9 cellular contexts compared by ENCODE assay signal in the genomic region with DNA sequence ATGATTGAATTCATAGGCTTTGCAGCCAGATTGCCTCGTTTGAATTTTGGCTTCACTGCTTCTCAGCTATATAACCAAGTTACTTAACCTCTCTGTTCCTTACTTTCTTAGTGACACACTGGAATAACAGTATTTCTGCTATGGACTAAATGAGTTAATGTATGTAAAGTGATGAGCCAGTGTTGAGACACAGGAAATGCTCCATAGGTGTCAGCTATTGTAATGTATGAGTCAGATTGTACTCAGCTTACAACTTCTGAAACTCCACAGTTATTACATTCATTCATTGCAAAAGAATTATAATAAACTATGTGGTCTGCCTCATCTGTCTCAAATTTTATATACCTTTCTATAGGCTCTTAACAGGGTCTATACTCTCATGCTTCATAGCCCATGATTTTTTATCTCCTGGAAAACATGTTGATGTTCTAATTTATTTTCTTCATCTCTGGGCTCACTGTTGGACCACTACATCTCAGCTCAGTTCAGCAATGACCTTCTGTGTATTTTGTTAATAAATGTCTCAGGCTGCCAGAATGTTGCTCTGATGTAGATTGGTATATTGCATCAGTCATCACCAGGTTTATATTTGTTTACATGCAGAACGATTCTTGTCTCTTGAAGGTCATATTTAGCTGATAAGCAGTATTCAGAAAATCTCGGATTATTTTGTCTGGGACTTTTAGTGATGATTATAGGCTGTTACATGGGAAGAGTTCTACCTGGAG.
A peak's percentile ranks its signal among the peaks of the same experiment; 100 is the strongest.
DNase-seq lines count a peak whose midpoint lies in the region; ATAC-seq, FAIRE-seq and TF ChIP-seq lines count a peak whose summit lies in the region.
"Had no signal": no experiment of that assay in that cellular context is flagged by ENCODE, and none has a peak within 500 bp of the region (broad histone marks: within the 10 kb centered on the region; RNA-seq: fewer than 3 reads in every experiment).

No MANE protein-coding gene starts in this region.

- CTCF ChIA-PET in A673 (lab: Charles Lee) = interaction anchor here (0.5 kb wide), 1 partner anchor 76 kb away, joined by 3 read pairs; a partner anchor contains a TSS

- H3K36me3 ChIP-seq in A673 (ENCODE audit: insufficient read depth, low read length, poor library complexity, severe bottlenecking) (no peaks in the 10 kb centered on the region), bronchial epithelial cell (ENCODE audit: control insufficient read depth, insufficient read depth, low read length) (no peaks in the 10 kb centered on the region), left ventricle myocardium inferior (peaks cover 4% of the 10 kb centered on the region)

- H3K27me3 ChIP-seq in A673 (replicated peaks; ENCODE audit: insufficient read depth, low read depth, low read length, poor library complexity) = no peaks in the 10 kb centered on the region
- H3K27me3 ChIP-seq in bronchial epithelial cell (ENCODE audit: control insufficient read depth, insufficient read depth, low read length) = no peaks in the 10 kb centered on the region
- no peaks in the 10 kb centered on the region for H3K27me3 ChIP-seq in left ventricle myocardium inferior (ENCODE audit: low read depth)

- ATAC-seq in GM19035 (IDR thresholded peaks at IDR 0.05; ENCODE audit: unreplicated experiment) (peak; percentile 57), HG03565 (IDR thresholded peaks at IDR 0.05; ENCODE audit: unreplicated experiment) (peak; percentile 68)

- no TSS peak for BruUV-seq in A673 (replicated peaks; lab: Mats Ljungman, UMichigan)

- POLR2A ChIA-PET in A673 (lab: Charles Lee; ENCODE audit: low non-redundant PET) = interaction anchor here (0.6 kb wide), 1 partner anchor 249 kb away, joined by 10 read pairs; no protein-coding TSS in a partner anchor

- H3K4me3 ChIP-seq in A673 (ENCODE audit: low read depth, low read length, poor library complexity, severe bottlenecking) (no peak overlapping the region), bronchial epithelial cell (ENCODE audit: low read depth, low read length) (no peak overlapping the region), left ventricle myocardium inferior (no peak overlapping the region)
- H3K4me3 ChIP-seq: lung had no signal

- no peak for FAIRE-seq in bronchial epithelial cell (lab: Jason Lieb, UNC)

- intact Hi-C loops in A673 (cut with micrococcal nuclease; ENCODE audit: unreplicated experiment) (no loop called here), left ventricle myocardium inferior (cut with micrococcal nuclease) (no loop called here)

- H3K27ac ChIP-seq in A673 (ENCODE audit: low read depth, low read length, poor library complexity, severe bottlenecking) = peak overlapping the region; percentile 43
- H3K27ac ChIP-seq in left ventricle myocardium inferior (replicated peaks) = no peak overlapping the region

- DNase-seq in A673 (ENCODE audit: low spot score) = peak; percentile 91
- peak; percentile 100 for DNase-seq in bronchial epithelial cell (ENCODE audit: low read depth)
- no peak for DNase-seq in iPS-NIHi11 (ENCODE audit: low spot score)
- no peak for DNase-seq in NCI-H446 treated with DMSO at 0.1 percent for 48 hours (lab: John Stamatoyannopoulos, UW)
- DNase-seq in left ventricle myocardium inferior = no peak
- no peak for DNase-seq in cortex of kidney (lab: John Stamatoyannopoulos, UW)

- TF ChIP-seq CTCF in A673 (conservative IDR thresholded peaks at IDR 0.05; ENCODE audit: low read depth, low read length) = no peak
- no peak for TF ChIP-seq CTCF in bronchial epithelial cell (IDR thresholded peaks at IDR 0.05; ENCODE audit: insufficient read depth, low read length, severe bottlenecking)
- no peak for TF ChIP-seq CTCF in left ventricle myocardium inferior (IDR thresholded peaks at IDR 0.05; ENCODE audit: borderline replicate concordance)

- H3K9me3 ChIP-seq in A673 (ENCODE audit: low read depth, low read length, poor library complexity, severe bottlenecking) (peaks cover 5% of the 10 kb centered on the region), left ventricle myocardium inferior (replicated peaks) (no peaks in the 10 kb centered on the region)

- peaks cover 36% of the 10 kb centered on the region for H3K4me1 ChIP-seq in A673 (ENCODE audit: insufficient read depth, low read length, poor library complexity, severe bottlenecking)
- peaks cover 81% of the 10 kb centered on the region for H3K4me1 ChIP-seq in left ventricle myocardium inferior

Comparison
In these comparisons a context has a peak if more than half of its experiments do, and no peak if none do; other contexts are left out.
1. DNase-seq: peak in A673 (single experiment) and bronchial epithelial cell (single experiment); none in iPS-NIHi11 (single experiment), NCI-H446 treated with DMSO at 0.1 percent for 48 hours (single experiment), left ventricle myocardium inferior (single experiment) and cortex of kidney (single experiment).